In the genomic region with DNA sequence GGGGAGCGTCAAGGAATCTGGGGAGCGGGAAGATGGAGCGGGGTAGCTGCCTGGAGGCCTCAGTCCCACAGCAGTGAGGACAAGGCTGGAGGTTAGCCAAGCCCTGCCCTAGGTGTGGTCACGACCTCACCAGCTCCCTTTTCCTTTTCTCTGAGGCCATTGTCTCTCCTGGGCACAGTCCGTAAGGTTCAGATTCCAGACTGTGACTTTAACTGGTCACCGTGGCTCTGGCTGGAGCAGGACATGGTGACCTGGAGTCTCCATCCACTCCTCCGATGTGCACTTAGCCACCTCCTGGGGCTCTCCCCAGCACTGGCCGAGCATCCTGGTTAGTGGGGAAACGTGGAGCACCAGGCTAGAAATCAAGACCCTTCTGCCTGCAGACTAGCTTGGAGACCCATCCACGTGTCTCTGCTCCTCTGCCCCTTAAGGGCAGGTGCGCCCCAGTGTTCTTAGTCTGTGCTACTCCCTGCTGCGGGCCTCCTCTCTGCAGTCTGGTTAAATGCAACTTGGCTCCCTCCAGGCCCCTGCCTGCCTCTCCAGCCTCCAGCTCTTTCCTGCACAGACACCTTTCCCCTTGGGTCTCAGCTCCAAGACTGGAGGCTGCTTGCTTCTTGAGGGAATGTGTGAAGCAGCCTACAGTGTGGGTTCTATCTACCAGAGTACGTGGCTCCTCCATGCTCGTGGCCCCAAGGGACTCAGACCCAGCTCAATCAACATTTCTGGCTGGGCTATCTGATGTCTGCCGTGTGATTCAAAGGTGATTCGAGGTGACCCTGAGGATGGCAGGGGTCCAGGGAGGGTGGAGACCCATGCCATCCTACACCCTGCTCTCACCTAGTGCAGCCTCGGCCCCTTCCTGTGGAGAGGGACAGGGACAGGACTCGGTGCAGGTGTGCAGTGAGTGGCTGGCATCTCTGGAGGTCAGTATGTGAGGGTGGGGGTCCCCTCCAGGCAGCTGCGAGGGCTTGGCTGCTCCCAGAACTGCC, we compare ENCODE assay signal across 1 cellular context.
TF ChIP-seq lines count a peak whose summit lies in the region.

No MANE protein-coding gene starts in this region.

TF ChIP-seq in H1, 55 proteins besides CTCF, POLR2A, EP300 and RAD21:
- TF ChIP-seq POLR2AphosphoS5 (IDR thresholded peaks at IDR 0.05; ENCODE audit: low read depth, low read length) = peak; percentile 51; the same call in 1 of the 2 replicates
- no peak for TF ChIP-seq ASH2L (IDR thresholded peaks at IDR 0.05; ENCODE audit: low read length)
